ENCODE assay signal across 1 cellular context in the genomic region with DNA sequence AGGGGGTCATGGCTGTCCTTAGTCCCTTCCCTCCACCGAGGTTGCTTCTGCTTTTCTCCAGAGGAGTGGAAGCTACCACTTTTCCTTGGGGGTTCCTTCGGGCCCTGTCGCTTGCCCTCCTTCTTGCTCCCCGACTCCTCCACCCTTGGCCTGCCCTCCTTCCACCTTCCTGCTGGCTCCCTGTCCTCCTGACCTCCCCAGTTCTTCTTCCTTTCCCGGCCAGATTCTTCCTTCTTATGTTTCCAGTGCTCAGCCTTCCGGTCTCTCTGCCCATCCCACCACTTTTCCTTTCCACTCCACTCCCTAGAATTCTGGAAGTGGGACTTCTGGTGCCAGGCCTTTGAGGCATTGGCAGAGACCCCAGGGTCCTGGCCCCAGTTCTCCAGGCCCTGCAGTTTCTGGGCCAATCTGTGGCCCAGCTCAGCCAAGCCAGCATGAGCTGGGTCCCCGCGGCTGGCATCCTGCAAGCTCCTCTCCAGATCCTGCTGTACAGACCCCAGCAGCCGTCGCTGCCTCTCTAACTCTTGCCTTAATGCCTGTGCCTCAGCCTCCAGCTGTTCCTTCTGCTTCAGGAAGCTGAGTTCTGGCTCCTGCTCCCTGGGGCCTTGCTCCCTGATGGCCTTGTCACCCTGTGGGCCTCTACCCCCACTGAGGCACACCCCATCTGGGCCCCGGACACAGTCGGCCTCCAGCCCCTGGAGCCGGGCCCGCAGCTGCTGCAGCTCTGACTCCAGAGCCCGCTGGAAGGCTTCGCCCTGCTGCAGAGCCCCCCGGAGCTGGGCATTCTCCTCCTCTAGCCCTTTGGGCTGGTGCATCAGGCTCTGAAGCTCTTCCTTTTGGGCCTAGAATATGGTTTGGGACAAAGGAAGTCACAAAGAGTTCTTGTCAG.
TF ChIP-seq lines count a peak whose summit lies in the region.

No MANE protein-coding gene starts in this region.

TF ChIP-seq in HepG2, 621 proteins besides CTCF, POLR2A, EP300 and RAD21:
- TF ChIP-seq, protein P1, sequence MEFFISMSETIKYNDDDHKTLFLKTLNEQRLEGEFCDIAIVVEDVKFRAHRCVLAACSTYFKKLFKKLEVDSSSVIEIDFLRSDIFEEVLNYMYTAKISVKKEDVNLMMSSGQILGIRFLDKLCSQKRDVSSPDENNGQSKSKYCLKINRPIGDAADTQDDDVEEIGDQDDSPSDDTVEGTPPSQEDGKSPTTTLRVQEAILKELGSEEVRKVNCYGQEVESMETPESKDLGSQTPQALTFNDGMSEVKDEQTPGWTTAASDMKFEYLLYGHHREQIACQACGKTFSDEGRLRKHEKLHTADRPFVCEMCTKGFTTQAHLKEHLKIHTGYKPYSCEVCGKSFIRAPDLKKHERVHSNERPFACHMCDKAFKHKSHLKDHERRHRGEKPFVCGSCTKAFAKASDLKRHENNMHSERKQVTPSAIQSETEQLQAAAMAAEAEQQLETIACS (CRISPR knock-in tag; IDR thresholded peaks at IDR 0.05): no peak
- no peak for TF ChIP-seq ZNF644 (CRISPR knock-in tag; IDR thresholded peaks at IDR 0.05; ENCODE audit: low read depth)
- no peak for TF ChIP-seq ZNF235 (CRISPR knock-in tag; IDR thresholded peaks at IDR 0.05; ENCODE audit: borderline replicate concordance)
- TF ChIP-seq, protein P2, sequence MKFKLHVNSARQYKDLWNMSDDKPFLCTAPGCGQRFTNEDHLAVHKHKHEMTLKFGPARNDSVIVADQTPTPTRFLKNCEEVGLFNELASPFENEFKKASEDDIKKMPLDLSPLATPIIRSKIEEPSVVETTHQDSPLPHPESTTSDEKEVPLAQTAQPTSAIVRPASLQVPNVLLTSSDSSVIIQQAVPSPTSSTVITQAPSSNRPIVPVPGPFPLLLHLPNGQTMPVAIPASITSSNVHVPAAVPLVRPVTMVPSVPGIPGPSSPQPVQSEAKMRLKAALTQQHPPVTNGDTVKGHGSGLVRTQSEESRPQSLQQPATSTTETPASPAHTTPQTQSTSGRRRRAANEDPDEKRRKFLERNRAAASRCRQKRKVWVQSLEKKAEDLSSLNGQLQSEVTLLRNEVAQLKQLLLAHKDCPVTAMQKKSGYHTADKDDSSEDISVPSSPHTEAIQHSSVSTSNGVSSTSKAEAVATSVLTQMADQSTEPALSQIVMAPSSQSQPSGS (CRISPR knock-in tag; IDR thresholded peaks at IDR 0.05): no peak
- no peak for TF ChIP-seq ZNF441 (CRISPR knock-in tag; IDR thresholded peaks at IDR 0.05; ENCODE audit: borderline replicate concordance)
- no peak for TF ChIP-seq ZC3H4 (CRISPR knock-in tag; IDR thresholded peaks at IDR 0.05; ENCODE audit: borderline replicate concordance)
- no peak for TF ChIP-seq ZBTB7A (CRISPR knock-in tag; IDR thresholded peaks at IDR 0.05)
- no peak for TF ChIP-seq SAP130 (CRISPR knock-in tag; IDR thresholded peaks at IDR 0.05; ENCODE audit: low read depth)
- no peak for TF ChIP-seq NFIC (IDR thresholded peaks at IDR 0.05; ENCODE audit: low read length)
- TF ChIP-seq, protein P3, sequence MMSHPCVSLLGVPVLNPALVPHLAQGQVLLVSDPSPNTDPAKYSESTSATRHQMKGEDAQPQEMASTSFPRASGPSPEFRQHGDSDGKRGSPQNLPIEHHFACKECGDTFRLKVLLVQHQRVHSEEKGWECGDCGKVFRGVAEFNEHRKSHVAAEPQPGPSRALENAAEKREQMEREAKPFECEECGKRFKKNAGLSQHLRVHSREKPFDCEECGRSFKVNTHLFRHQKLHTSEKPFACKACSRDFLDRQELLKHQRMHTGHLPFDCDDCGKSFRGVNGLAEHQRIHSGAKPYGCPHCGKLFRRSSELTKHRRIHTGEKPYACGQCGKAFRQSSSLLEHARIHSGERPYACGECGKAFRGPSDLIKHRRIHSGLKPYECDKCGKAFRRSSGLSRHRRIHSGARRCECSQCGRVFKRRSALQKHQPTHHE (CRISPR knock-in tag; IDR thresholded peaks at IDR 0.05; ENCODE audit: borderline replicate concordance): no peak
- no peak for TF ChIP-seq GATAD2A (CRISPR knock-in tag; IDR thresholded peaks at IDR 0.05)
